ENCODE assay signal across 8 cellular contexts in genomic region chr7:30503273-30504212, GRCh38. TPM values are rescaled to one million over a fixed set of nuclear protein-coding genes. Genes with fewer than 3 reads are reported as not detected.
A peak's percentile ranks its signal among the peaks of the same experiment; 100 is the strongest.
DNase-seq lines count a peak whose midpoint lies in the region; ATAC-seq, FAIRE-seq and TF ChIP-seq lines count a peak whose summit lies in the region.

No MANE protein-coding gene starts in this region.

- H3K4me1 ChIP-seq in Peyer's patch = peaks cover 0 to 13% (median 3%) of the 10 kb centered on the region in 4 donors
- peaks cover 18 to 49% (median 22%) of the 10 kb centered on the region in 3 donors for H3K4me1 ChIP-seq in esophagus squamous epithelium

- H3K9me3 ChIP-seq in Peyer's patch = no peaks in the 10 kb centered on the region
- H3K9me3 ChIP-seq in esophagus squamous epithelium = no peaks in the 10 kb centered on the region

- WGBS in esophagus squamous epithelium, 2 donors = 36 to 38% methylated on average over 13 of the region's 15 CpGs

- no peak for TF ChIP-seq POLR2A in Peyer's patch (IDR thresholded peaks at IDR 0.05)
- no peak for TF ChIP-seq POLR2A in esophagus squamous epithelium (IDR thresholded peaks at IDR 0.05)

- ATAC-seq in GM19397 (IDR thresholded peaks at IDR 0.05; ENCODE audit: unreplicated experiment) (no peak), HG02981 (IDR thresholded peaks at IDR 0.05; ENCODE audit: unreplicated experiment) (no peak)

- H3K36me3 ChIP-seq in Peyer's patch (no peaks in the 10 kb centered on the region), esophagus squamous epithelium (peaks cover 0 to 9% (median 0%) of the 10 kb centered on the region in 3 donors)

- H3K27ac ChIP-seq in Peyer's patch = peak overlapping the region in 1 of 4 donors; percentile 82
- H3K27ac ChIP-seq in esophagus squamous epithelium = peak overlapping the region in 3 of 4 donors; percentile 87 to 94 (median 89)

- H3K27me3 ChIP-seq in Peyer's patch = no peaks in the 10 kb centered on the region
- H3K27me3 ChIP-seq in esophagus squamous epithelium = no peaks in the 10 kb centered on the region

- FAIRE-seq in frontal cortex (lab: Jason Lieb, UNC) = no peak

- intact Hi-C loops in esophagus squamous epithelium (cut with DNase I) = no loop called here

- TF ChIP-seq CTCF in GM12865 (IDR thresholded peaks at IDR 0.05; ENCODE audit: insufficient read depth, low read depth, low read length, missing control alignments) (no peak), Peyer's patch (IDR thresholded peaks at IDR 0.05) (no peak), esophagus squamous epithelium (IDR thresholded peaks at IDR 0.05) (no peak)

- DNase-seq in GM12865 (ENCODE audit: low read depth) = no peak
- DNase-seq in Peyer's patch = no peak
- no peak for DNase-seq in esophagus squamous epithelium (lab: John Stamatoyannopoulos, UW)
- peak; percentile 34 for DNase-seq in renal cortical epithelial cell (ENCODE audit: low read depth)
- DNase-seq in mucosa of gallbladder (ENCODE audit: low spot score) = no peak
- DNase-seq in frontal cortex (ENCODE audit: low spot score in 2 of 2) = no peak

- peak overlapping the region; percentile 83 for H3K4me3 ChIP-seq in GM12865 (ENCODE audit: low read depth, low read length)
- H3K4me3 ChIP-seq in Peyer's patch = peak overlapping the region; percentile 82 to 92 (median 90)
- peak overlapping the region; percentile 71 to 84 (median 76) for H3K4me3 ChIP-seq in esophagus squamous epithelium

RNA-seq across cellular contexts. Expression of gene GGCT, which starts 1.1 kb away (rescaled TPM):
- total RNA-seq in Peyer's patch (10 to 100 TPM; 18.1 to 24.8 (median 19.2) TPM), esophagus squamous epithelium (10 to 100 TPM; 42.3 to 74.9 (median 63.9) TPM), renal cortical epithelial cell (18.0 and 40.6 TPM in 2 replicates), mucosa of gallbladder (69.5 TPM), frontal cortex (23.2 TPM)

RNA-seq across cellular contexts. Expression of gene NOD1, which starts 25.0 kb away (rescaled TPM):
- total RNA-seq in Peyer's patch (10 to 100 TPM in 3 of 4 donors, 1 to 10 TPM in 1; 4.0 to 29.7 (median 21.0) TPM), esophagus squamous epithelium (10 to 100 TPM in 1 of 4 donors, 1 to 10 TPM in 3; 4.2 to 13.0 (median 6.2) TPM), renal cortical epithelial cell (3.1 and 5.6 TPM in 2 replicates), mucosa of gallbladder (12.7 TPM), frontal cortex (0.82 TPM)
